ENCODE assay signal across 20 cellular contexts in genomic region chrX:24002167-24002566, GRCh38. TPM values are rescaled to one million over a fixed set of nuclear protein-coding genes. Genes with fewer than 3 reads are reported as not detected.
A peak's percentile ranks its signal among the peaks of the same experiment; 100 is the strongest.
DNase-seq lines count a peak whose midpoint lies in the region; ATAC-seq and TF ChIP-seq lines count a peak whose summit lies in the region.
"Had no signal": no experiment of that assay in that cellular context is flagged by ENCODE, and none has a peak within 500 bp of the region (broad histone marks: within the 10 kb centered on the region; RNA-seq: fewer than 3 reads in every experiment).

No MANE protein-coding gene starts in this region.

- H3K27me3 Mint-ChIP-seq in chondrocyte (ENCODE audit: low read depth) (no peaks in the 10 kb centered on the region), neural progenitor cell (ENCODE audit: insufficient read depth, low read depth) (no peaks in the 10 kb centered on the region), T-cell (peaks cover 0 to 3% of the 10 kb centered on the region in 2 donors), endodermal cell (ENCODE audit: insufficient read depth) (no peaks in the 10 kb centered on the region)
- H3K27me3 Mint-ChIP-seq: activated CD4-positive, alpha-beta T cell treated with anti-CD3 and anti-CD28 coated beads, Interleukin-2, amount 10 ng/mL, durations not matched to agents 7 days and 5 days; effector memory CD8-positive, alpha-beta T cell had no signal

- CTCF ChIA-PET in T-cell (lab: Charles Lee) = no interaction called here

- POLR2A ChIA-PET in T-cell (lab: Charles Lee) = no interaction called here

- H3K4me1 ChIP-seq in foreskin keratinocyte (no peaks in the 10 kb centered on the region), neural progenitor cell (no peaks in the 10 kb centered on the region), endodermal cell (ENCODE audit: control insufficient read depth, insufficient read depth, low read length) (no peaks in the 10 kb centered on the region)

- H3K27ac ChIP-seq in foreskin keratinocyte = no peak overlapping the region
- no peak overlapping the region for H3K27ac ChIP-seq in neural progenitor cell
- H3K27ac ChIP-seq in endodermal cell (ENCODE audit: low read depth, low read length) = no peak overlapping the region

- H3K27ac Mint-ChIP-seq in chondrocyte (ENCODE audit: unreplicated experiment) (peak overlapping the region; percentile 5), neural progenitor cell (no peak overlapping the region), T-cell (no peak overlapping the region), endodermal cell (no peak overlapping the region)
- H3K27ac Mint-ChIP-seq: activated CD4-positive, alpha-beta T cell treated with anti-CD3 and anti-CD28 coated beads, Interleukin-2, amount 10 ng/mL, durations not matched to agents 7 days and 5 days; stimulated activated effector memory CD8-positive, alpha-beta T cell treated with anti-CD3 and anti-CD28 coated beads, Interleukin-12 subunit alpha, Interleukin-12 subunit beta, amount 100 ng/mL, for 72 hours had no signal

- H3K4me2 ChIP-seq in neural progenitor cell = no peak overlapping the region

- H2AFZ ChIP-seq in neural progenitor cell (replicated peaks) = no peak overlapping the region

- H3K4me3 ChIP-seq in neural progenitor cell (no peak overlapping the region), endodermal cell (ENCODE audit: low read length) (no peak overlapping the region)
- H3K4me3 ChIP-seq: HAP-1 had no signal

- H3F3A ChIP-seq in neural progenitor cell (ENCODE audit: low read depth) = no peaks in the 10 kb centered on the region

- ATAC-seq in GM18519 (IDR thresholded peaks at IDR 0.05; ENCODE audit: low FRiP score, unreplicated experiment) (peak; percentile 79), GM21367 (IDR thresholded peaks at IDR 0.05; ENCODE audit: unreplicated experiment) (peak; percentile 73), HG02870 (IDR thresholded peaks at IDR 0.05; ENCODE audit: unreplicated experiment) (peak; percentile 76), foreskin keratinocyte (no peak), T-cell (replicated peaks in 1 of 4) (no peak)
- ATAC-seq: effector memory CD8-positive, alpha-beta T cell; stimulated activated effector memory CD8-positive, alpha-beta T cell treated with anti-CD3 and anti-CD28 coated beads, Interleukin-12 subunit alpha, Interleukin-12 subunit beta, amount 100 ng/mL, for 72 hours had no signal

- H3K9me3 ChIP-seq in neural progenitor cell (ENCODE audit: low read depth) (no peaks in the 10 kb centered on the region), endodermal cell (ENCODE audit: control insufficient read depth, low read length) (no peaks in the 10 kb centered on the region)
- H3K9me3 ChIP-seq: HAP-1 had no signal

- H3K9ac ChIP-seq in neural progenitor cell = no peak overlapping the region
- H3K9ac ChIP-seq in endodermal cell (ENCODE audit: extremely low read depth, low read length, poor library complexity, severe bottlenecking) = no peak overlapping the region

- peaks cover 53% of the 10 kb centered on the region for H3K79me2 ChIP-seq in neural progenitor cell (ENCODE audit: low read depth)

- H3K4me3 Mint-ChIP-seq in chondrocyte (ENCODE audit: unreplicated experiment) (no peak overlapping the region), neural progenitor cell (no peak overlapping the region), T-cell (no peak overlapping the region), endodermal cell (no peak overlapping the region)
- H3K4me3 Mint-ChIP-seq: activated CD4-positive, alpha-beta T cell treated with anti-CD3 and anti-CD28 coated beads, Interleukin-2, amount 10 ng/mL, durations not matched to agents 7 days and 5 days; effector memory CD8-positive, alpha-beta T cell; stimulated activated effector memory CD8-positive, alpha-beta T cell treated with anti-CD3 and anti-CD28 coated beads, Interleukin-12 subunit alpha, Interleukin-12 subunit beta, amount 100 ng/mL, for 72 hours had no signal

- no peak for TF ChIP-seq CTCF in chondrocyte (IDR thresholded peaks at IDR 0.05)
- no peak for TF ChIP-seq CTCF in foreskin keratinocyte (conservative IDR thresholded peaks at IDR 0.05)
- no peak for TF ChIP-seq CTCF in neural progenitor cell (IDR thresholded peaks at IDR 0.05)
- TF ChIP-seq CTCF in endodermal cell (conservative IDR thresholded peaks at IDR 0.05) = no peak

- no CpG with 5 or more reads among the region's 1 CpG for WGBS in endodermal cell (ENCODE audit: insufficient coverage in 1 of 2, insufficient read length in 1 of 2), 2 experiments

- H3K36me3 Mint-ChIP-seq in chondrocyte (ENCODE audit: low read depth) = peaks cover 22% of the 10 kb centered on the region
- peaks cover 27% of the 10 kb centered on the region for H3K36me3 Mint-ChIP-seq in neural progenitor cell
- H3K36me3 Mint-ChIP-seq in T-cell = peaks cover 18% of the 10 kb centered on the region
- H3K36me3 Mint-ChIP-seq in endodermal cell (ENCODE audit: low read depth) = peaks cover 56% of the 10 kb centered on the region

- H3K9me3 Mint-ChIP-seq in chondrocyte (ENCODE audit: low read depth) (no peaks in the 10 kb centered on the region), neural progenitor cell (no peaks in the 10 kb centered on the region), T-cell (no peaks in the 10 kb centered on the region), endodermal cell (no peaks in the 10 kb centered on the region)
- H3K9me3 Mint-ChIP-seq: activated CD4-positive, alpha-beta T cell treated with anti-CD3 and anti-CD28 coated beads, Interleukin-2, amount 10 ng/mL, durations not matched to agents 7 days and 5 days; effector memory CD8-positive, alpha-beta T cell; stimulated activated effector memory CD8-positive, alpha-beta T cell treated with anti-CD3 and anti-CD28 coated beads, Interleukin-12 subunit alpha, Interleukin-12 subunit beta, amount 100 ng/mL, for 72 hours had no signal

- H4K20me1 ChIP-seq in neural progenitor cell (ENCODE audit: low read depth) = peaks cover 9% of the 10 kb centered on the region

- no peaks in the 10 kb centered on the region for H3K27me3 ChIP-seq in foreskin keratinocyte
- no peaks in the 10 kb centered on the region for H3K27me3 ChIP-seq in neural progenitor cell
- no peaks in the 10 kb centered on the region for H3K27me3 ChIP-seq in endodermal cell (ENCODE audit: control insufficient read depth, insufficient read depth, low read length, poor library complexity, severe bottlenecking)

- peaks cover 9% of the 10 kb centered on the region for H3K4me1 Mint-ChIP-seq in chondrocyte (ENCODE audit: low read depth)
- no peaks in the 10 kb centered on the region for H3K4me1 Mint-ChIP-seq in neural progenitor cell
- peaks cover 4 to 9% (median 7%) of the 10 kb centered on the region in 3 donors for H3K4me1 Mint-ChIP-seq in T-cell
- no peaks in the 10 kb centered on the region for H3K4me1 Mint-ChIP-seq in endodermal cell

- H3K36me3 ChIP-seq in neural progenitor cell (peaks cover 19% of the 10 kb centered on the region), endodermal cell (ENCODE audit: control insufficient read depth, insufficient read depth, low read length) (peaks cover 13% of the 10 kb centered on the region)

- no peak for DNase-seq in chondrocyte (ENCODE audit: low spot score)
- no peak for DNase-seq in foreskin keratinocyte
- no peak for DNase-seq in neural progenitor cell (ENCODE audit: low spot score)
- no peak for DNase-seq in T-cell
- DNase-seq in endodermal cell = no peak
- DNase-seq: activated CD4-positive, alpha-beta T cell treated with anti-CD3 and anti-CD28 coated beads, Interleukin-2, amount 10 ng/mL, durations not matched to agents 7 days and 5 days; activated CD8-positive, alpha-beta memory T cell treated with anti-CD3 and anti-CD28 coated beads, Interleukin-2, amount 50 U/mL, for 48 hours; activated gamma-delta T cell treated with Interleukin-2 at 50 U/mL for 16 hours; AML-193; amygdala; effector memory CD8-positive, alpha-beta T cell; EL; head of caudate nucleus; NCI-H187; SW 1271 had no signal

RNA-seq across cellular contexts. Expression of gene KLHL15, which starts 24.8 kb away (rescaled TPM):
- 13.7 to 15.5 TPM (median 13.9 TPM) in 3 replicates for total RNA-seq in chondrocyte
- total RNA-seq in foreskin keratinocyte = 4.2 TPM in 2 replicates
- 0.68 and 0.77 TPM in 2 replicates for polyA plus RNA-seq in foreskin keratinocyte
- 31.3 and 46.9 TPM in 2 replicates for total RNA-seq in neural progenitor cell (ENCODE audit: low replicate concordance)
- total RNA-seq in T-cell = 10 to 100 TPM in 2 of 5 donors, 1 to 10 TPM in 3; 7.1 to 21.1 (median 8.0) TPM
- total RNA-seq in endodermal cell = 10 to 100 TPM; 11.4 to 15.5 TPM
- 7.8 TPM for polyA plus RNA-seq in endodermal cell (2013, experiment 1 of 2)
- polyA plus RNA-seq in endodermal cell (2013, experiment 2 of 2) = 7.5 TPM

RNA-seq across cellular contexts. Expression of gene EIF2S3, which starts 52.6 kb away (rescaled TPM):
- total RNA-seq in chondrocyte = 241 to 295 TPM (median 288 TPM) in 3 replicates
- 147 and 162 TPM in 2 replicates for total RNA-seq in foreskin keratinocyte
- polyA plus RNA-seq in foreskin keratinocyte = 60.4 and 60.7 TPM in 2 replicates
- 503 and 568 TPM in 2 replicates for total RNA-seq in neural progenitor cell (ENCODE audit: low replicate concordance)
- 100 to 1,000 TPM; 180 to 309 (median 196) TPM for total RNA-seq in T-cell
- 100 to 1,000 TPM; 209 to 458 TPM for total RNA-seq in endodermal cell
- 122 TPM for polyA plus RNA-seq in endodermal cell (2013, experiment 1 of 2)
- polyA plus RNA-seq in endodermal cell (2013, experiment 2 of 2) = 108 TPM

Comparison
In these comparisons a context has a peak if more than half of its experiments do, and no peak if none do; other contexts are left out.
1. ATAC-seq: peak in GM18519 (single experiment), GM21367 (single experiment) and HG02870 (single experiment); none in foreskin keratinocyte (single experiment) and T-cell (0 of 4).